ENCODE assay signal across 10 cellular contexts in genomic region chr9:112784020-112784788, GRCh38. TPM values are rescaled to one million over a fixed set of nuclear protein-coding genes. Genes with fewer than 3 reads are reported as not detected.
A peak's percentile ranks its signal among the peaks of the same experiment; 100 is the strongest.
DNase-seq lines count a peak whose midpoint lies in the region; ATAC-seq, FAIRE-seq and TF ChIP-seq lines count a peak whose summit lies in the region.
"Had no signal": no experiment of that assay in that cellular context is flagged by ENCODE, and none has a peak within 500 bp of the region (broad histone marks: within the 10 kb centered on the region; RNA-seq: fewer than 3 reads in every experiment).

No MANE protein-coding gene starts in this region.

- DNase-seq in HT1080 (ENCODE audit: low read depth), result peak; percentile 36
- peak; percentile 85 for DNase-seq in NCI-H82 (lab: John Stamatoyannopoulos, UW)
- peak; percentile 40 to 79 for DNase-seq in fibroblast of lung (ENCODE audit: low read depth in 2 of 2)
- no peak for DNase-seq in pancreas
- DNase-seq in occipital lobe (lab: John Stamatoyannopoulos, UW), result no peak
- no peak for DNase-seq in activated T-cell treated with anti-CD3 and anti-CD28 coated beads, Interleukin-2, amount 50 U/mL, for 72 hours
- DNase-seq: activated T-cell treated with anti-CD3 and anti-CD28 coated beads, Interleukin-2, amount 50 U/mL, for 4 hours; stimulated activated CD8-positive, alpha-beta memory T cell treated with anti-CD3 and anti-CD28 coated beads, Interleukin-4, amount 100 ng/mL, for 48 hours had no signal

- no peak overlapping the region for H3K9ac ChIP-seq in fibroblast of lung (ENCODE audit: insufficient read depth, low read length)

- H3K4me3 ChIP-seq in fibroblast of lung (replicated peaks in 1 of 4; ENCODE audit: control extremely low read depth in 1 of 4, insufficient read depth in 1 of 4, low read depth in 3 of 4, low read length in 4 of 4), result no peak overlapping the region
- no peak overlapping the region for H3K4me3 ChIP-seq in pancreas
- H3K4me3 ChIP-seq: HAP-1 had no signal

- no peak overlapping the region for H2AFZ ChIP-seq in fibroblast of lung (ENCODE audit: low read length)

- intact Hi-C loops in pancreas (cut with DNase I), result no loop called here

- H3K9me3 Mint-ChIP-seq in activated T-cell treated with anti-CD3 and anti-CD28 coated beads, Interleukin-2, amount 50 U/mL, for 72 hours, result no peaks in the 10 kb centered on the region
- H3K9me3 Mint-ChIP-seq: activated T-cell treated with anti-CD3 and anti-CD28 coated beads, Interleukin-2, amount 50 U/mL, for 4 hours had no signal

- H3K4me2 ChIP-seq in fibroblast of lung (ENCODE audit: extremely low read depth, insufficient read depth, low read length), result no peak overlapping the region

- H3K4me1 Mint-ChIP-seq in activated T-cell treated with anti-CD3 and anti-CD28 coated beads, Interleukin-2, amount 50 U/mL, for 72 hours (ENCODE audit: low read depth), result peaks cover 20% of the 10 kb centered on the region

- H3K27ac Mint-ChIP-seq in activated T-cell treated with anti-CD3 and anti-CD28 coated beads, Interleukin-2, amount 50 U/mL, for 72 hours, result no peak overlapping the region

- H3K27me3 ChIP-seq in fibroblast of lung (ENCODE audit: control insufficient read depth, insufficient read depth, low read length) (no peaks in the 10 kb centered on the region), pancreas (no peaks in the 10 kb centered on the region)

- no peak overlapping the region for H3K27ac ChIP-seq in fibroblast of lung (ENCODE audit: insufficient read depth, low read length)
- H3K27ac ChIP-seq in pancreas, result no peak overlapping the region

- peaks cover 0 to 5% of the 10 kb centered on the region in 2 donors for H3K36me3 Mint-ChIP-seq in activated T-cell treated with anti-CD3 and anti-CD28 coated beads, Interleukin-2, amount 50 U/mL, for 72 hours (ENCODE audit: insufficient read depth in 2 of 2)

- H3K9me3 ChIP-seq in fibroblast of lung (ENCODE audit: control insufficient read depth, insufficient read depth, low read depth, low read length) (no peaks in the 10 kb centered on the region), pancreas (no peaks in the 10 kb centered on the region)
- H3K9me3 ChIP-seq: HAP-1 had no signal

- H3K4me1 ChIP-seq in fibroblast of lung (ENCODE audit: control insufficient read depth, extremely low read depth, insufficient read depth, low read length) (no peaks in the 10 kb centered on the region), pancreas (peaks cover 0 to 5% (median 3%) of the 10 kb centered on the region in 3 donors)

- H4K20me1 ChIP-seq in fibroblast of lung (ENCODE audit: control insufficient read depth, extremely low read depth, insufficient read depth, low read length), result no peaks in the 10 kb centered on the region

- no peaks in the 10 kb centered on the region for H3K27me3 Mint-ChIP-seq in activated T-cell treated with anti-CD3 and anti-CD28 coated beads, Interleukin-2, amount 50 U/mL, for 72 hours (ENCODE audit: low read depth)

- ATAC-seq in pancreas (peak in 3 of 4 donors; percentile 35 to 75 (median 70)), GM18907 (IDR thresholded peaks at IDR 0.05; ENCODE audit: unreplicated experiment) (no peak)
- no peak for ATAC-seq in activated T-cell treated with anti-CD3 and anti-CD28 coated beads, Interleukin-2, amount 50 U/mL, for 72 hours (replicated peaks in 1 of 2)
- ATAC-seq: activated T-cell treated with anti-CD3 and anti-CD28 coated beads, Interleukin-2, amount 50 U/mL, for 4 hours had no signal

- 35 to 44% methylated on average over 7 of the region's 7 CpGs for WGBS in pancreas, 2 donors

- TF ChIP-seq CTCF in fibroblast of lung (conservative IDR thresholded peaks at IDR 0.05 in 1 of 2, IDR thresholded peaks at IDR 0.05 in 1 of 2; ENCODE audit: low read depth in 1 of 2, low read length in 2 of 2) (no peak), pancreas (IDR thresholded peaks at IDR 0.05) (no peak)

- H3K4me3 Mint-ChIP-seq in activated T-cell treated with anti-CD3 and anti-CD28 coated beads, Interleukin-2, amount 50 U/mL, for 72 hours, result no peak overlapping the region
- H3K4me3 Mint-ChIP-seq: activated T-cell treated with anti-CD3 and anti-CD28 coated beads, Interleukin-2, amount 50 U/mL, for 4 hours had no signal

- no peak for FAIRE-seq in pancreas (lab: Jason Lieb, UNC)

- H3K79me2 ChIP-seq in fibroblast of lung (ENCODE audit: control insufficient read depth, insufficient read depth, low read length), result no peaks in the 10 kb centered on the region

- H3K36me3 ChIP-seq in fibroblast of lung (ENCODE audit: control insufficient read depth, insufficient read depth, low read length) (no peaks in the 10 kb centered on the region), pancreas (no peaks in the 10 kb centered on the region)
- H3K36me3 ChIP-seq: HAP-1 had no signal

RNA-seq across cellular contexts. Expression of gene SNX30, which starts 33.6 kb away (rescaled TPM):
- 7.7 and 8.1 TPM in 2 replicates for total RNA-seq in HT1080 (2014; rRNA removed; shearing (Covaris generic))
- polyA plus RNA-seq in HT1080 (2015; cell fraction: cytosol; rRNA removed), result 4.5 and 5.6 TPM in 2 replicates
- 6.3 and 7.5 TPM in 2 replicates for polyA plus RNA-seq in HT1080 (2015; cell fraction: nucleus; rRNA removed)
- total RNA-seq in fibroblast of lung (20.3 and 20.6 TPM in 2 replicates), pancreas (1 to 10 TPM; 4.1 to 8.2 (median 4.4) TPM), occipital lobe (25.0 TPM)
- polyA plus RNA-seq in fibroblast of lung (7.9 and 10.8 TPM in 2 replicates), pancreas (1 to 10 TPM; 2.1 to 2.8 TPM)
- polyA plus RNA-seq in fibroblast of lung (2012), result 7.2 and 8.3 TPM in 2 replicates
- 7.1 and 8.4 TPM in 2 replicates for polyA minus RNA-seq in fibroblast of lung (ENCODE audit: low replicate concordance)
- 1 to 10 TPM; 5.1 to 5.4 TPM for total RNA-seq in activated T-cell treated with anti-CD3 and anti-CD28 coated beads, Interleukin-2, amount 50 U/mL, for 72 hours

Comparison
In these comparisons a context has a peak if more than half of its experiments do, and no peak if none do; other contexts are left out.
1. DNase-seq: peak in HT1080 (single experiment), NCI-H82 (single experiment) and fibroblast of lung (2 of 2); none in pancreas (0 of 6), occipital lobe (single experiment) and activated T-cell treated with anti-CD3 and anti-CD28 coated beads, Interleukin-2, amount 50 U/mL, for 72 hours (0 of 2).
2. ATAC-seq: peak in pancreas (3 of 4); none in activated T-cell treated with anti-CD3 and anti-CD28 coated beads, Interleukin-2, amount 50 U/mL, for 72 hours (0 of 2) and GM18907 (single experiment).